22 cellular contexts compared by ENCODE assay signal in the genomic region with DNA sequence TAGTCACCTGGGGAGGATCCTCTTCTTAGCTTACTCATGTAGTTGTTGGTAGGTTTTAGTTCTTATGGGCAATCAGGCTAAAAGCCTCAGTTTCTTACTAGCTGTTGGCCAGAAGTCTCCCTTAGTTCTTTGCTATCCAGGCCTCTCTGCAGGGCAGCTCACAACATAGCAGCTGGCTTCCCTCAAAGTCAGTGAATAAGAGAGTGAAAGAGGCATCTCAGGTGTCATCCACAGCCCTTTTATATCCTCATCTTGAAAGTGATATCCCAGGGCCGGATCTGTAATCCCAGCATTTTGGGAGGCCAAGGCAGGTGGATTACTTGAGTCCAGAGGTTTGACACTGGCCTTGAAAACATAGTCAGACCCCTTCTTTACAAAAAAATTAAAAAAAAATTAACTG. TPM values are rescaled to one million over a fixed set of nuclear protein-coding genes. Genes with fewer than 3 reads are reported as not detected.
"Had no signal": no experiment of that assay in that cellular context is flagged by ENCODE, and none has a peak within 500 bp of the region (broad histone marks: within the 10 kb centered on the region; RNA-seq: fewer than 3 reads in every experiment).

No MANE protein-coding gene starts in this region.

- H3K4me3 ChIP-seq: K562, SJSA1, SK-N-MC had no signal

- H3K36me3 Mint-ChIP-seq: IgD-negative memory B cell had no signal

- H3K4me2 ChIP-seq: KMS-11 had no signal

- H3K27ac ChIP-seq: HL-60, KMS-11, SJSA1, SK-N-MC had no signal

- H3K27me3 ChIP-seq: SJSA1 had no signal

- H3K4me1 ChIP-seq: SJSA1 had no signal

- H3K36me3 ChIP-seq: SJSA1 had no signal

- DNase-seq: Kasumi-1, MM.1S, NCI-H1092 treated with DMSO at 0.1 percent for 48 hours, NCI-H1436, NCI-H1694, NCI-H187 treated with DMSO at 0.1 percent for 48 hours, NCI-H2029 treated with DMSO at 0.1 percent for 48 hours, NCI-H345, NCI-H446 treated with DMSO at 0.1 percent for 48 hours, NCI-H524 treated with DMSO at 0.1 percent for 48 hours, NCI-H82, Right ventricle myocardium superior, RPMI8226, SIG-M5 had no signal

- H3K9me3 ChIP-seq: SJSA1 had no signal

- H3K4me1 Mint-ChIP-seq: IgD-negative memory B cell had no signal

- H3K9me3 Mint-ChIP-seq: IgD-negative memory B cell had no signal

- ATAC-seq: K562 had no signal

- H3K27me3 Mint-ChIP-seq: IgD-negative memory B cell had no signal

- H3K27ac Mint-ChIP-seq: IgD-negative memory B cell had no signal

- H3K9ac ChIP-seq: KMS-11 had no signal

RNA-seq across cellular contexts. Expression of a gene that starts 42.1 kb away (rescaled TPM):
- total RNA-seq: M059J; Right ventricle myocardium superior; T-helper 1 cell treated with Interleukin-12 subunit alpha and Interleukin-12 subunit beta and Interleukin-4 antibody, amounts not matched to agents 30 ng/mL and 1 ng/mL, for 36 hours had no signal
- polyA plus RNA-seq: IgD-negative memory B cell had no signal
